In the genomic region with DNA sequence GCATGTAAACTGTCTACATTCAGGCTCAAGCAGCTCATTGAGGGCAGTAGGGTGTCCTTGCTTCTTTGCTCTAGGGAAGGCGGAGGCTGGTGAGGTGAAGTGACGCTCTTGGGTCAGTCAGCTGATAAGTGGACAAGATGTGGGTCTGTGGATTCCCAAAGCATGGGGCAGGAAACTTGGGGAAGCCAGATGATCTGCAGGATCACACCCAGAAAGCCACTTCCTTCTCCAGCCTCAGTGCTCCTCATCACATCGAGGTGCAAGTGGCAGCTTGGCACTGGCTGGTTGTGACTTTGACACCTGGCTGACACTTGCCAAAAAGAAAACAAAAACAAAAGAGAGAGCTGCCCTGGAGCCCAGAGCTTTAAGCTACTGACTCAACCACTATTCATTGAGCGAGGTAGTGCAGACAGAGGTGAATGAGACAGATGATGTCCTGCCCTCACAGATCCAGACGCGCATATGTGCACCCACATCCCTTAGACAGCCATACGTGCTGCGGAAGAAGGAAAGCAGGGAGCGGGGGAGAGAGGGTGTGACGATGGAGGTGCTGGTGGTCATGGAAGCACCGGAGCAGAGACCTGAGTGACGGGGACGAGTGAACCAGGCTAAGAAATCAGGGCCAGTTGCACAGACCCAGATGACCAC, we compare ENCODE assay signal across 22 cellular contexts. TPM values are rescaled to one million over a fixed set of nuclear protein-coding genes. Genes with fewer than 3 reads are reported as not detected.
DNase-seq lines count a peak whose midpoint lies in the region; ATAC-seq, FAIRE-seq and TF ChIP-seq lines count a peak whose summit lies in the region.
"Had no signal": no experiment of that assay in that cellular context is flagged by ENCODE, and none has a peak within 500 bp of the region (broad histone marks: within the 10 kb centered on the region; RNA-seq: fewer than 3 reads in every experiment).

No MANE protein-coding gene starts in this region.

- no peaks in the 10 kb centered on the region for H3K36me3 ChIP-seq in bronchial epithelial cell (ENCODE audit: control insufficient read depth, insufficient read depth, low read length)

- H3K36me3 Mint-ChIP-seq in type B pancreatic cell: no peaks in the 10 kb centered on the region
- no peaks in the 10 kb centered on the region for H3K36me3 Mint-ChIP-seq in activated naive CD8-positive, alpha-beta T cell treated with anti-CD3 and anti-CD28 coated beads for 36 hours

- peak; percentile 61 for ATAC-seq in esophagus mucosa

- DNase-seq in HPDE6-E6E7 (ENCODE audit: extremely low spot score): peak; percentile 23
- peak; percentile 61 for DNase-seq in bronchial epithelial cell (ENCODE audit: low read depth)
- peak; percentile 48 for DNase-seq in type B pancreatic cell (ENCODE audit: extremely low spot score, unreplicated experiment)
- DNase-seq in GM19239 (ENCODE audit: insufficient read length, low spot score): no peak
- DNase-seq in hippocampal formation (lab: John Stamatoyannopoulos, UW): no peak
- DNase-seq in activated naive CD8-positive, alpha-beta T cell treated with anti-CD3 and anti-CD28 coated beads for 36 hours: no peak
- DNase-seq: DMS53, GF-D8, Karpas-422, MV-4-11, NCI-H1105 treated with DMSO at 0.1 percent for 48 hours, NCI-H2029 treated with DMSO at 0.1 percent for 48 hours, NCI-H2171 treated with DMSO at 0.1 percent for 48 hours, NCI-H526 treated with DMSO at 0.1 percent for 48 hours, SHP77 had no signal

- H3K27me3 ChIP-seq in bronchial epithelial cell (ENCODE audit: control insufficient read depth, insufficient read depth, low read length): peaks cover 1% of the 10 kb centered on the region

- H3K9me3 Mint-ChIP-seq in type B pancreatic cell: no peaks in the 10 kb centered on the region
- H3K9me3 Mint-ChIP-seq in activated naive CD8-positive, alpha-beta T cell treated with anti-CD3 and anti-CD28 coated beads for 36 hours: no peaks in the 10 kb centered on the region
- H3K9me3 Mint-ChIP-seq: CD8-positive, alpha-beta memory T cell had no signal

- FAIRE-seq in bronchial epithelial cell (lab: Jason Lieb, UNC) (no peak), GM19239 (lab: Jason Lieb, UNC) (no peak)
- FAIRE-seq: A204.1 had no signal

- no peak overlapping the region for H3K4me3 Mint-ChIP-seq in type B pancreatic cell
- no peak overlapping the region for H3K4me3 Mint-ChIP-seq in activated naive CD8-positive, alpha-beta T cell treated with anti-CD3 and anti-CD28 coated beads for 36 hours

- no peak overlapping the region for H3K27ac Mint-ChIP-seq in type B pancreatic cell
- H3K27ac Mint-ChIP-seq in activated naive CD8-positive, alpha-beta T cell treated with anti-CD3 and anti-CD28 coated beads for 36 hours: no peak overlapping the region
- H3K27ac Mint-ChIP-seq: CD8-positive, alpha-beta memory T cell had no signal

- no peak for TF ChIP-seq CTCF in bronchial epithelial cell (IDR thresholded peaks at IDR 0.05; ENCODE audit: insufficient read depth, low read length, severe bottlenecking)
- TF ChIP-seq CTCF in type B pancreatic cell (conservative IDR thresholded peaks at IDR 0.05): no peak

- peaks cover 28% of the 10 kb centered on the region for H3K4me1 Mint-ChIP-seq in type B pancreatic cell (ENCODE audit: unreplicated experiment)
- H3K4me1 Mint-ChIP-seq in activated naive CD8-positive, alpha-beta T cell treated with anti-CD3 and anti-CD28 coated beads for 36 hours: no peaks in the 10 kb centered on the region
- H3K4me1 Mint-ChIP-seq: CD8-positive, alpha-beta memory T cell had no signal

- no peak overlapping the region for H3K4me3 ChIP-seq in bronchial epithelial cell (ENCODE audit: low read depth, low read length)
- H3K4me3 ChIP-seq: SK-N-MC had no signal

- H3K27me3 Mint-ChIP-seq in type B pancreatic cell: peaks cover 14% of the 10 kb centered on the region
- H3K27me3 Mint-ChIP-seq in activated naive CD8-positive, alpha-beta T cell treated with anti-CD3 and anti-CD28 coated beads for 36 hours: peaks cover 17% of the 10 kb centered on the region

RNA-seq across cellular contexts. Expression of a gene that starts 3.1 kb away (rescaled TPM):
- total RNA-seq in bronchial epithelial cell (not detected in 2 replicates), esophagus mucosa (not detected), type B pancreatic cell (ENCODE audit: low replicate concordance) (not detected in 2 replicates)
- total RNA-seq in activated naive CD8-positive, alpha-beta T cell treated with anti-CD3 and anti-CD28 coated beads for 36 hours: not detected
- total RNA-seq: CD8-positive, alpha-beta memory T cell; H4; M059J; RPMI7951 had no signal

RNA-seq across cellular contexts. Expression of a gene that starts 48.2 kb away (rescaled TPM):
- not detected in 2 replicates for total RNA-seq in bronchial epithelial cell
- total RNA-seq in esophagus mucosa: 0.44 TPM
- total RNA-seq in type B pancreatic cell (ENCODE audit: low replicate concordance): 2.7 and 7.7 TPM in 2 replicates
- total RNA-seq in activated naive CD8-positive, alpha-beta T cell treated with anti-CD3 and anti-CD28 coated beads for 36 hours: not detected
- total RNA-seq: CD8-positive, alpha-beta memory T cell had no signal

Comparison
In these comparisons a context has a peak if more than half of its experiments do, and no peak if none do; other contexts are left out.
1. DNase-seq: peak in HPDE6-E6E7 (single experiment), bronchial epithelial cell (single experiment) and type B pancreatic cell (single experiment); none in GM19239 (single experiment), hippocampal formation (0 of 2) and activated naive CD8-positive, alpha-beta T cell treated with anti-CD3 and anti-CD28 coated beads for 36 hours (single experiment).